In the genomic region with DNA sequence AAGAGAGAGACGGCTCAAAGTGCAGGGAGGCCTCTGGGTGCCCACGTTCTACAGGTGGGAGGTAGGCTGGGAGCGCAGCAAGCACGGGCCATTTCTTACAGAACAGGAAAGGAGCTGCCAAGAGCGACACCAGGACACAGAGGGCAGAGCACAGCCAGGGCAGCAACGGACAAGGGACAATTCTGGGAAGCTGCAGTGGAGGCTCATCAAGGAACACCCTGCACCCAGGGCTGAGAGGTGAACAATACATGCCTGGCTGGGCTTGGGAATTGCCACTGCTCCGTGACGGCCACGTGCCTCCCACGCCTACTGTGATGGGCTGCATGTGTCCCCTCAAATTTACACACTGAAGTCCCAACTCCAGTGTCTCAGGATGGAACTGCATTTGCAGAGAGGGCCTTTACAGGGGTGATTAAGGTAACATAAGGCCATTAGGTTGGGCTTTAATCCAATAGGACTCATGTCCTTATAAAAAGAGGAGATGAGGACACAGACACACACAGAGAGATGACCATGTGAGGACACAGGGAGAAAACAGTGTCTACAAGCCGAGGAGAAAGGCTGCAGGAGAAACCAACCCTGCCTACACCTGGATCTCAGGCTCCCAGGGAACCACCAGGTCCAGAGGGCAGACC, we compare ENCODE assay signal across 16 cellular contexts. TPM values are rescaled to one million over a fixed set of nuclear protein-coding genes. Genes with fewer than 3 reads are reported as not detected.
DNase-seq lines count a peak whose midpoint lies in the region; ATAC-seq and TF ChIP-seq lines count a peak whose summit lies in the region.
"Had no signal": no experiment of that assay in that cellular context is flagged by ENCODE, and none has a peak within 500 bp of the region (broad histone marks: within the 10 kb centered on the region; RNA-seq: fewer than 3 reads in every experiment).

No MANE protein-coding gene starts in this region.

- no peak for DNase-seq in naive thymus-derived CD4-positive, alpha-beta T cell
- DNase-seq in testis: peak; percentile 18
- DNase-seq in anterior cingulate cortex (lab: John Stamatoyannopoulos, UW): no peak
- no peak for DNase-seq in GDM1 (lab: John Stamatoyannopoulos, UW)
- no peak for DNase-seq in NCI-H2171 treated with DMSO at 0.1 percent for 48 hours (lab: John Stamatoyannopoulos, UW)
- DNase-seq: KG1; NCI-H1694; NCI-H748 treated with DMSO at 0.1 percent for 48 hours; stimulated activated CD4-positive, alpha-beta T cell treated with anti-CD3 and anti-CD28 coated beads, Interleukin-2, amount 100 ng/mL, for 48 hours had no signal

- no peak overlapping the region for H3K4me3 ChIP-seq in esophagus (ENCODE audit: low read depth in 1 of 2, low read length in 2 of 2)
- H3K4me3 ChIP-seq in naive thymus-derived CD4-positive, alpha-beta T cell (ENCODE audit: low read length): no peak overlapping the region
- no peak overlapping the region for H3K4me3 ChIP-seq in testis
- H3K4me3 ChIP-seq: coronary artery had no signal

- ATAC-seq in naive thymus-derived CD4-positive, alpha-beta T cell: no peak
- ATAC-seq in GM21528 (IDR thresholded peaks at IDR 0.05; ENCODE audit: low FRiP score, unreplicated experiment): no peak
- ATAC-seq: stimulated activated effector memory CD8-positive, alpha-beta T cell treated with anti-CD3 and anti-CD28 coated beads, Interleukin-12 subunit alpha, Interleukin-12 subunit beta, amount 100 ng/mL, for 72 hours had no signal

- peaks cover 0 to 25% (median 9%) of the 10 kb centered on the region in 5 donors for H3K36me3 Mint-ChIP-seq in naive thymus-derived CD4-positive, alpha-beta T cell
- H3K36me3 Mint-ChIP-seq: activated naive CD4-positive, alpha-beta T cell treated with anti-CD3 and anti-CD28 coated beads, Interleukin-2, amount 50 U/mL, for 24 hours had no signal

- H3K27ac Mint-ChIP-seq in naive thymus-derived CD4-positive, alpha-beta T cell: peak overlapping the region in 6 of 9 donors; percentile 16 to 86 (median 79)
- H3K27ac Mint-ChIP-seq: activated naive CD4-positive, alpha-beta T cell treated with anti-CD3 and anti-CD28 coated beads, Interleukin-2, amount 50 U/mL, for 24 hours; CD4-positive, alpha-beta T cell; stimulated activated effector memory CD8-positive, alpha-beta T cell treated with anti-CD3 and anti-CD28 coated beads, Interleukin-12 subunit alpha, Interleukin-12 subunit beta, amount 100 ng/mL, for 72 hours had no signal

- H3K9me3 Mint-ChIP-seq in naive thymus-derived CD4-positive, alpha-beta T cell: peaks cover 0 to 1% (median 0%) of the 10 kb centered on the region in 11 donors
- H3K9me3 Mint-ChIP-seq: activated naive CD4-positive, alpha-beta T cell treated with anti-CD3 and anti-CD28 coated beads, Interleukin-2, amount 50 U/mL, for 24 hours; CD4-positive, alpha-beta T cell; stimulated activated effector memory CD8-positive, alpha-beta T cell treated with anti-CD3 and anti-CD28 coated beads, Interleukin-12 subunit alpha, Interleukin-12 subunit beta, amount 100 ng/mL, for 72 hours had no signal

- H3K4me3 Mint-ChIP-seq in naive thymus-derived CD4-positive, alpha-beta T cell: peak overlapping the region in 4 of 10 donors; percentile 13 to 55 (median 44)
- H3K4me3 Mint-ChIP-seq: activated naive CD4-positive, alpha-beta T cell treated with anti-CD3 and anti-CD28 coated beads, Interleukin-2, amount 50 U/mL, for 24 hours; CD4-positive, alpha-beta T cell; stimulated activated effector memory CD8-positive, alpha-beta T cell treated with anti-CD3 and anti-CD28 coated beads, Interleukin-12 subunit alpha, Interleukin-12 subunit beta, amount 100 ng/mL, for 72 hours had no signal

- H3K27me3 ChIP-seq in esophagus (ENCODE audit: control insufficient read depth in 1 of 2, insufficient read depth in 2 of 2, low read length in 2 of 2) (no peaks in the 10 kb centered on the region), testis (no peaks in the 10 kb centered on the region)
- H3K27me3 ChIP-seq in naive thymus-derived CD4-positive, alpha-beta T cell (ENCODE audit: control insufficient read depth in 2 of 2, insufficient read depth in 2 of 2, low read length in 2 of 2): no peaks in the 10 kb centered on the region

- H3K27me3 Mint-ChIP-seq in naive thymus-derived CD4-positive, alpha-beta T cell: peaks cover 0 to 5% (median 0%) of the 10 kb centered on the region in 5 donors
- H3K27me3 Mint-ChIP-seq: activated naive CD4-positive, alpha-beta T cell treated with anti-CD3 and anti-CD28 coated beads, Interleukin-2, amount 50 U/mL, for 24 hours; CD4-positive, alpha-beta T cell had no signal

- TF ChIP-seq POLR2A in testis (IDR thresholded peaks at IDR 0.05): no peak

- H3K4me1 Mint-ChIP-seq in naive thymus-derived CD4-positive, alpha-beta T cell: peaks cover 2 to 57% (median 34%) of the 10 kb centered on the region in 7 donors

- H3K9me3 ChIP-seq in esophagus (ENCODE audit: control insufficient read depth in 2 of 2, insufficient read depth in 1 of 2, low read depth in 1 of 2, low read length in 1 of 2) (no peaks in the 10 kb centered on the region), testis (no peaks in the 10 kb centered on the region)
- no peaks in the 10 kb centered on the region for H3K9me3 ChIP-seq in naive thymus-derived CD4-positive, alpha-beta T cell (ENCODE audit: control insufficient read depth in 2 of 3, low read length in 3 of 3)

- intact Hi-C loops in naive thymus-derived CD4-positive, alpha-beta T cell (cut with micrococcal nuclease): loop anchor here in 1 of 2 donors (2.0 kb wide), 2 partner anchors 13 to 17 kb away; a partner anchor contains a TSS
- intact Hi-C loops in testis (cut with DNase I; ENCODE audit: low total_unique reads): no loop called here

- TF ChIP-seq CTCF in VCaP (conservative IDR thresholded peaks at IDR 0.05) (no peak), testis (IDR thresholded peaks at IDR 0.05) (no peak)

- peaks cover 6 to 9% of the 10 kb centered on the region in 2 donors for H3K4me1 ChIP-seq in esophagus (ENCODE audit: control insufficient read depth in 2 of 2, insufficient read depth in 2 of 2, low read length in 1 of 2)
- peaks cover 0 to 14% of the 10 kb centered on the region in 2 donors for H3K4me1 ChIP-seq in naive thymus-derived CD4-positive, alpha-beta T cell (ENCODE audit: control insufficient read depth in 2 of 2, insufficient read depth in 2 of 2, low read length in 2 of 2)
- H3K4me1 ChIP-seq in testis: peaks cover 37% of the 10 kb centered on the region

- peaks cover 0 to 2% of the 10 kb centered on the region in 2 donors for H3K36me3 ChIP-seq in esophagus (ENCODE audit: control insufficient read depth in 2 of 2, insufficient read depth in 2 of 2, low read length in 1 of 2)
- H3K36me3 ChIP-seq in naive thymus-derived CD4-positive, alpha-beta T cell (ENCODE audit: control insufficient read depth in 2 of 3, insufficient read depth in 3 of 3, low read length in 3 of 3): no peaks in the 10 kb centered on the region
- no peaks in the 10 kb centered on the region for H3K36me3 ChIP-seq in testis (ENCODE audit: low read depth, missing control alignments)

- H3K27ac ChIP-seq in VCaP: peak overlapping the region; percentile 90
- peak overlapping the region; percentile 16 to 76 for H3K27ac ChIP-seq in esophagus (ENCODE audit: low read depth in 2 of 2, low read length in 1 of 2)
- no peak overlapping the region for H3K27ac ChIP-seq in naive thymus-derived CD4-positive, alpha-beta T cell (ENCODE audit: low read depth, low read length)
- peak overlapping the region; percentile 60 to 71 for H3K27ac ChIP-seq in testis

- POLR2A ChIA-PET in naive thymus-derived CD4-positive, alpha-beta T cell (lab: Charles Lee): interaction anchor here (1.1 to 2.6 kb wide), 4 partner anchors 11 to 30 kb away, joined by 3 to 6 read pairs (median 5); no protein-coding TSS in a partner anchor

- CTCF ChIA-PET in naive thymus-derived CD4-positive, alpha-beta T cell (lab: Charles Lee): interaction anchor here (1.3 kb wide), 1 partner anchor 112 kb away, joined by 5 read pairs; no protein-coding TSS in a partner anchor

- 75 to 77% methylated on average over 11 of the region's 11 CpGs for WGBS in esophagus, 2 donors
- 49 to 68% methylated on average over 7 to 11 of the region's 11 CpGs for WGBS in testis, 2 donors

RNA-seq across cellular contexts. Expression of a gene that starts 13.6 kb away (rescaled TPM):
- polyA plus RNA-seq in esophagus (10 to 100 TPM; 86.1 to 95.7 TPM), testis (ENCODE audit: insufficient read depth, low read depth, low replicate concordance) (348 TPM)
- total RNA-seq in naive thymus-derived CD4-positive, alpha-beta T cell: 10 to 100 TPM; 19.7 to 60.5 (median 56.4) TPM
- polyA plus RNA-seq in naive thymus-derived CD4-positive, alpha-beta T cell: 10 to 100 TPM; 77.9 to 94.2 TPM
- total RNA-seq in testis: 100 to 1,000 TPM; 203 to 281 TPM

RNA-seq across cellular contexts. Expression of a gene that starts 41.9 kb away (rescaled TPM):
- 10 to 100 TPM; 24.2 to 40.0 TPM for polyA plus RNA-seq in esophagus
- 10 to 100 TPM in 4 of 5 experiments, 1 to 10 TPM in 1; 8.1 to 34.6 (median 22.6) TPM for total RNA-seq in naive thymus-derived CD4-positive, alpha-beta T cell
- polyA plus RNA-seq in naive thymus-derived CD4-positive, alpha-beta T cell: 10 to 100 TPM; 44.4 to 52.0 TPM
- 10 to 100 TPM in 1 of 2 donors, 1 to 10 TPM in 1; 9.5 to 16.8 TPM for total RNA-seq in testis
- polyA plus RNA-seq in testis (ENCODE audit: insufficient read depth, low read depth, low replicate concordance): 35.6 TPM

RNA-seq across cellular contexts. Expression of a gene that starts 54.7 kb away (rescaled TPM):
- polyA plus RNA-seq in esophagus (1 to 10 TPM; 1.7 to 4.3 TPM), testis (ENCODE audit: insufficient read depth, low read depth, low replicate concordance) (19.1 TPM)
- total RNA-seq in naive thymus-derived CD4-positive, alpha-beta T cell: 10 to 100 TPM; 25.1 to 74.4 (median 52.0) TPM
- polyA plus RNA-seq in naive thymus-derived CD4-positive, alpha-beta T cell: 10 to 100 TPM; 33.1 to 34.1 TPM
- 10 to 100 TPM; 33.9 to 60.0 TPM for total RNA-seq in testis
